In genomic region chr12:47100146-47100545, GRCh38 we compare ENCODE assay signal across 2 cellular contexts.
TF ChIP-seq lines count a peak whose summit lies in the region.

No MANE protein-coding gene starts in this region.

TF ChIP-seq in A549, 52 proteins besides CTCF, POLR2A, EP300 and RAD21:
- TF ChIP-seq TFCP2L1 (CRISPR knock-in tag; IDR thresholded peaks at IDR 0.05) (no peak), ZC3H11A (IDR thresholded peaks at IDR 0.05) (no peak), SMC3 (IDR thresholded peaks at IDR 0.05) (no peak), HEYL (CRISPR knock-in tag; IDR thresholded peaks at IDR 0.05) (no peak), JUNB (IDR thresholded peaks at IDR 0.05) (0 out of 2 replicates have a peak, but pooled peaks have one; percentile 22), FOSB (CRISPR knock-in tag; IDR thresholded peaks at IDR 0.05) (no peak), ZSCAN20 (CRISPR knock-in tag; IDR thresholded peaks at IDR 0.05) (no peak), KDM5A (IDR thresholded peaks at IDR 0.05) (no peak), KDM1A (IDR thresholded peaks at IDR 0.05; ENCODE audit: low read depth) (no peak), CHD4 (IDR thresholded peaks at IDR 0.05; ENCODE audit: borderline replicate concordance) (no peak), HES2 (IDR thresholded peaks at IDR 0.05) (no peak), CBX2 (IDR thresholded peaks at IDR 0.05; ENCODE audit: borderline replicate concordance, low read depth) (no peak), JUN (IDR thresholded peaks at IDR 0.05) (no peak), FOSL2 (IDR thresholded peaks at IDR 0.05) (no peak), FOSL2 (CRISPR knock-in tag; IDR thresholded peaks at IDR 0.05) (peak; percentile 76), HOXB13 (CRISPR knock-in tag; IDR thresholded peaks at IDR 0.05; ENCODE audit: low read depth) (no peak), HOXB5 (CRISPR knock-in tag; IDR thresholded peaks at IDR 0.05) (no peak)
- TF ChIP-seq, protein P1, sequence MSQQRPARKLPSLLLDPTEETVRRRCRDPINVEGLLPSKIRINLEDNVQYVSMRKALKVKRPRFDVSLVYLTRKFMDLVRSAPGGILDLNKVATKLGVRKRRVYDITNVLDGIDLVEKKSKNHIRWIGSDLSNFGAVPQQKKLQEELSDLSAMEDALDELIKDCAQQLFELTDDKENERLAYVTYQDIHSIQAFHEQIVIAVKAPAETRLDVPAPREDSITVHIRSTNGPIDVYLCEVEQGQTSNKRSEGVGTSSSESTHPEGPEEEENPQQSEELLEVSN (IDR thresholded peaks at IDR 0.05; ENCODE audit: borderline replicate concordance, low read depth) = no peak

TF ChIP-seq in IMR-90, 13 proteins besides CTCF, POLR2A, EP300 and RAD21:
- no peak for TF ChIP-seq MXI1 (IDR thresholded peaks at IDR 0.05; ENCODE audit: borderline replicate concordance, low read depth, low read length)
- TF ChIP-seq, protein P2, sequence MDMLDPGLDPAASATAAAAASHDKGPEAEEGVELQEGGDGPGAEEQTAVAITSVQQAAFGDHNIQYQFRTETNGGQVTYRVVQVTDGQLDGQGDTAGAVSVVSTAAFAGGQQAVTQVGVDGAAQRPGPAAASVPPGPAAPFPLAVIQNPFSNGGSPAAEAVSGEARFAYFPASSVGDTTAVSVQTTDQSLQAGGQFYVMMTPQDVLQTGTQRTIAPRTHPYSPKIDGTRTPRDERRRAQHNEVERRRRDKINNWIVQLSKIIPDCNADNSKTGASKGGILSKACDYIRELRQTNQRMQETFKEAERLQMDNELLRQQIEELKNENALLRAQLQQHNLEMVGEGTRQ (IDR thresholded peaks at IDR 0.05; ENCODE audit: low read depth, low read length) = no peak
- TF ChIP-seq FOS (IDR thresholded peaks at IDR 0.05; ENCODE audit: low read depth, low read length) = 0 out of 2 replicates have a peak, but pooled peaks have one; percentile 9
